Comparison of ENCODE assay signal across 8 cellular contexts in genomic region chr3:69439683-69440270, GRCh38. TPM values are rescaled to one million over a fixed set of nuclear protein-coding genes. Genes with fewer than 3 reads are reported as not detected.
DNase-seq lines count a peak whose midpoint lies in the region; ATAC-seq and TF ChIP-seq lines count a peak whose summit lies in the region.

No MANE protein-coding gene starts in this region.

- DNase-seq in NOMO-1 (lab: John Stamatoyannopoulos, UW; ENCODE audit: unreplicated experiment in 2 of 2) (peak; percentile 3 to 38), NOMO-1 treated with dmso at 0.1 percent for 144 hours (lab: John Stamatoyannopoulos, UW; ENCODE audit: unreplicated experiment) (no peak), RWPE1 (ENCODE audit: low spot score) (no peak), foreskin keratinocyte (no peak), smooth muscle cell (lab: John Stamatoyannopoulos, UW; ENCODE audit: unreplicated experiment) (no peak), GM20000 (ENCODE audit: low spot score) (no peak), NCI-H524 treated with DMSO at 0.1 percent for 48 hours (lab: John Stamatoyannopoulos, UW) (no peak), NCI-H2171 (lab: John Stamatoyannopoulos, UW) (no peak)

- H3K4me1 ChIP-seq in foreskin keratinocyte, result peaks cover 28% of the 10 kb centered on the region
- peaks cover 9% of the 10 kb centered on the region for H3K4me1 ChIP-seq in smooth muscle cell (ENCODE audit: low read depth)

- H3K27ac ChIP-seq in RWPE1 (no peak overlapping the region), foreskin keratinocyte (no peak overlapping the region), smooth muscle cell (ENCODE audit: low read depth) (no peak overlapping the region)

- 41% methylated on average over 1 of the region's 1 CpG for WGBS in smooth muscle cell (ENCODE audit: low lambda C conversion rate)

- POLR2A ChIA-PET in RWPE1 (lab: Yijun Ruan, JAX; ENCODE audit: low non-redundant PET), result no interaction called here

- ATAC-seq in foreskin keratinocyte, result no peak

- peaks cover 30% of the 10 kb centered on the region for H3F3A ChIP-seq in smooth muscle cell (ENCODE audit: low read depth)

- no peaks in the 10 kb centered on the region for H3K36me3 ChIP-seq in smooth muscle cell (ENCODE audit: low read depth)

- CTCF ChIA-PET in RWPE1 (lab: Yijun Ruan, JAX), result interaction anchor here (0.6 to 1.2 kb wide), 3 partner anchors 60 to 1709 kb away, joined by 3 to 4 read pairs (median 3); no protein-coding TSS in a partner anchor

- H3K9me3 ChIP-seq in smooth muscle cell (replicated peaks; ENCODE audit: low read depth), result no peaks in the 10 kb centered on the region

- H3K4me2 ChIP-seq in smooth muscle cell, result no peak overlapping the region

- TF ChIP-seq CTCF in RWPE1 (conservative IDR thresholded peaks at IDR 0.05; ENCODE audit: low read depth) (peak; percentile 62), foreskin keratinocyte (conservative IDR thresholded peaks at IDR 0.05) (peak; percentile 68), smooth muscle cell (IDR thresholded peaks at IDR 0.05; ENCODE audit: borderline replicate concordance, insufficient read depth, poor library complexity, severe bottlenecking) (peak; percentile 53), GM20000 (IDR thresholded peaks at IDR 0.05; ENCODE audit: extremely low read depth, missing control alignments) (no peak)

- no peaks in the 10 kb centered on the region for H3K27me3 ChIP-seq in foreskin keratinocyte
- H3K27me3 ChIP-seq in smooth muscle cell (ENCODE audit: low read depth), result no peaks in the 10 kb centered on the region

- no peak overlapping the region for H3K9ac ChIP-seq in smooth muscle cell (ENCODE audit: low read depth)

- no peak overlapping the region for H2AFZ ChIP-seq in smooth muscle cell (ENCODE audit: low read depth)

- H4K20me1 ChIP-seq in smooth muscle cell (ENCODE audit: low read depth), result no peaks in the 10 kb centered on the region

- no peak overlapping the region for H3K4me3 ChIP-seq in smooth muscle cell

- no peaks in the 10 kb centered on the region for H3K79me2 ChIP-seq in smooth muscle cell (ENCODE audit: low read depth)

RNA-seq across cellular contexts. Expression of gene FRMD4B, which starts 53.9 kb away (rescaled TPM):
- total RNA-seq in foreskin keratinocyte, result 61.3 and 66.8 TPM in 2 replicates
- polyA plus RNA-seq in foreskin keratinocyte, result 14.3 and 15.1 TPM in 2 replicates
- total RNA-seq in smooth muscle cell, result 20.0 and 24.3 TPM in 2 replicates
- 3.7 and 7.5 TPM in 2 replicates for polyA plus RNA-seq in smooth muscle cell

Comparison
In these comparisons a context has a peak if more than half of its experiments do, and no peak if none do; other contexts are left out.
1. DNase-seq: peak in NOMO-1 (2 of 2); none in NOMO-1 treated with dmso at 0.1 percent for 144 hours (single experiment), RWPE1 (single experiment), foreskin keratinocyte (0 of 2), smooth muscle cell (single experiment), GM20000 (single experiment), NCI-H524 treated with DMSO at 0.1 percent for 48 hours (single experiment) and NCI-H2171 (single experiment).